8 cellular contexts compared by ENCODE assay signal in the genomic region with DNA sequence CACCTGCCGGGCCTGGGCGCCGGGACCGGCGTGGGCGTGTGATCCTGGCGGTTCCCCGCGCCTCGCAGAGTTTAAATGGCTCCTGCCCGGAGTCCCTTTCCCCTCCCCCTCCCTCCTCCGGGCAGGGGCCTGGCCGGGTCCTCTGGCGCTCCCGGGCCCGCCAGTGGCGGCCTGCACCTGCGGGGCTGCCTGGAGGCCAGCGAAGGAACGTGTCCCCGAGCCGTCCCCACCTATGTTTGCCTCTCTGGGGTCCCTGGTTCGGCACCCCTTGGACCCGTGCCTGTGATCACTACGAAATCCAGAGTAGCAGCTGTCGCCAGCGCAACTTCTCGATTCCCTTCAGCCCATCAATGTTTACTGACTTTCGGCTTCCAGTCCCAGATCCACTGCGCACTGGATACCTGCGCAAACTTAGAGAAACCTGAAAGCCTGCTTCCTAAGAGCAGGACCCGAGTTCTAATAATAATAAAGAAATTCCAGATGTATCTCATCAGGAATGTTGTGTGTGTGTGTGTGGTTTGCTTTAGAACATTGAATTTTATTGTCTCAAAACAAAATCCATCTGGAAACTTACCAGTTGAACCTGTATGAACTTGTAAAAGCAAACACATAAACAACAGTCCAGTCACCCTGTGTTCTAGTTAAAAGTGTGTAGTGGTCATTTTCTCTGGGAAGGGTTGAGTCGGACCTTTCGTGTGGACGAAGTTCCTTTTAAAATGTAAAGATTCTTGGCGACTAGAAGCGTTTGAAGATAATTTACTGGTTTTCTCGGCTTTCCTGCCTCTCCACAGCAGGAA. TPM values are rescaled to one million over a fixed set of nuclear protein-coding genes. Genes with fewer than 3 reads are reported as not detected.
DNase-seq lines count a peak whose midpoint lies in the region; ATAC-seq and TF ChIP-seq lines count a peak whose summit lies in the region.

No MANE protein-coding gene starts in this region.

- CTCF ChIA-PET in activated CD4-positive, alpha-beta memory T cell treated with anti-CD3 and anti-CD28 coated beads for 36 hours (lab: Charles Lee): no interaction called here

- H3K9me3 ChIP-seq in colonic mucosa: no peaks in the 10 kb centered on the region
- H3K9me3 ChIP-seq in upper lobe of right lung: no peaks in the 10 kb centered on the region

- DNase-seq in activated T-cell treated with anti-CD3 and anti-CD28 coated beads, Interleukin-2, amount 50 U/mL, for 72 hours: peak in 1 of 2 donors; percentile 0
- DNase-seq in activated T-cell treated with anti-CD3 and anti-CD28 coated beads, Interleukin-2, amount 50 U/mL, for 48 hours: no peak
- DNase-seq in colonic mucosa (no peak), memory B cell (ENCODE audit: low spot score in 2 of 2) (no peak), upper lobe of right lung (peak; percentile 69), AG08395 (ENCODE audit: low spot score) (no peak), NCI-H187 (lab: John Stamatoyannopoulos, UW) (no peak)
- no peak for DNase-seq in activated CD4-positive, alpha-beta memory T cell treated with anti-CD3 and anti-CD28 coated beads for 36 hours

- peak overlapping the region in 1 of 2 donors; percentile 60 for H3K9ac ChIP-seq in colonic mucosa (ENCODE audit: low read depth in 2 of 2, low read length in 2 of 2)

- H3K27ac Mint-ChIP-seq in activated T-cell treated with anti-CD3 and anti-CD28 coated beads, Interleukin-2, amount 50 U/mL, for 72 hours: no peak overlapping the region
- no peak overlapping the region for H3K27ac Mint-ChIP-seq in memory B cell
- H3K27ac Mint-ChIP-seq in activated CD4-positive, alpha-beta memory T cell treated with anti-CD3 and anti-CD28 coated beads for 36 hours: no peak overlapping the region

- H3K27me3 ChIP-seq in colonic mucosa (peaks cover 9% of the 10 kb centered on the region), upper lobe of right lung (no peaks in the 10 kb centered on the region)

- H3K9me3 Mint-ChIP-seq in activated T-cell treated with anti-CD3 and anti-CD28 coated beads, Interleukin-2, amount 50 U/mL, for 72 hours: no peaks in the 10 kb centered on the region
- H3K9me3 Mint-ChIP-seq in memory B cell: no peaks in the 10 kb centered on the region
- H3K9me3 Mint-ChIP-seq in activated CD4-positive, alpha-beta memory T cell treated with anti-CD3 and anti-CD28 coated beads for 36 hours: no peaks in the 10 kb centered on the region

- H3K4me1 Mint-ChIP-seq in activated T-cell treated with anti-CD3 and anti-CD28 coated beads, Interleukin-2, amount 50 U/mL, for 72 hours (ENCODE audit: low read depth): no peaks in the 10 kb centered on the region
- no peaks in the 10 kb centered on the region for H3K4me1 Mint-ChIP-seq in memory B cell
- peaks cover 2% of the 10 kb centered on the region for H3K4me1 Mint-ChIP-seq in activated CD4-positive, alpha-beta memory T cell treated with anti-CD3 and anti-CD28 coated beads for 36 hours (ENCODE audit: low read depth)

- no peaks in the 10 kb centered on the region for H3K36me3 ChIP-seq in colonic mucosa
- H3K36me3 ChIP-seq in upper lobe of right lung: no peaks in the 10 kb centered on the region

- intact Hi-C loops in colonic mucosa (cut with DNase I): no loop called here
- intact Hi-C loops in upper lobe of right lung (cut with DNase I): no loop called here
- intact Hi-C loops in activated CD4-positive, alpha-beta memory T cell treated with anti-CD3 and anti-CD28 coated beads for 36 hours (cut with micrococcal nuclease): no loop called here

- POLR2A ChIA-PET in activated CD4-positive, alpha-beta memory T cell treated with anti-CD3 and anti-CD28 coated beads for 36 hours (lab: Charles Lee): no interaction called here

- no peak for ATAC-seq in activated T-cell treated with anti-CD3 and anti-CD28 coated beads, Interleukin-2, amount 50 U/mL, for 72 hours (replicated peaks in 1 of 2)
- ATAC-seq in memory B cell (ENCODE audit: low read depth): no peak
- ATAC-seq in upper lobe of right lung: peak; percentile 57

- H3K4me3 ChIP-seq in colonic mucosa: peak overlapping the region; percentile 44
- H3K4me3 ChIP-seq in upper lobe of right lung: peak overlapping the region; percentile 56

- peaks cover 0 to 2% of the 10 kb centered on the region in 2 donors for H3K36me3 Mint-ChIP-seq in activated T-cell treated with anti-CD3 and anti-CD28 coated beads, Interleukin-2, amount 50 U/mL, for 72 hours (ENCODE audit: insufficient read depth in 2 of 2)
- no peaks in the 10 kb centered on the region for H3K36me3 Mint-ChIP-seq in memory B cell
- no peaks in the 10 kb centered on the region for H3K36me3 Mint-ChIP-seq in activated CD4-positive, alpha-beta memory T cell treated with anti-CD3 and anti-CD28 coated beads for 36 hours

- peaks cover 58% of the 10 kb centered on the region for H3K27me3 Mint-ChIP-seq in activated T-cell treated with anti-CD3 and anti-CD28 coated beads, Interleukin-2, amount 50 U/mL, for 72 hours (ENCODE audit: low read depth)
- no peaks in the 10 kb centered on the region for H3K27me3 Mint-ChIP-seq in memory B cell
- peaks cover 33% of the 10 kb centered on the region for H3K27me3 Mint-ChIP-seq in activated CD4-positive, alpha-beta memory T cell treated with anti-CD3 and anti-CD28 coated beads for 36 hours

- H3K4me1 ChIP-seq in colonic mucosa (no peaks in the 10 kb centered on the region), upper lobe of right lung (peaks cover 3% of the 10 kb centered on the region)

- H3K4me3 Mint-ChIP-seq in activated T-cell treated with anti-CD3 and anti-CD28 coated beads, Interleukin-2, amount 50 U/mL, for 72 hours: peak overlapping the region; percentile 43 to 60
- H3K4me3 Mint-ChIP-seq in memory B cell: peak overlapping the region; percentile 51
- H3K4me3 Mint-ChIP-seq in activated CD4-positive, alpha-beta memory T cell treated with anti-CD3 and anti-CD28 coated beads for 36 hours: no peak overlapping the region

- no peak for TF ChIP-seq CTCF in colonic mucosa (IDR thresholded peaks at IDR 0.05)
- no peak for TF ChIP-seq CTCF in upper lobe of right lung (IDR thresholded peaks at IDR 0.05)

- H3K27ac ChIP-seq in colonic mucosa (peak overlapping the region; percentile 47), upper lobe of right lung (no peak overlapping the region)

RNA-seq across cellular contexts. Expression of gene SHROOM2, which starts 0.8 kb away (rescaled TPM):
- total RNA-seq in activated T-cell treated with anti-CD3 and anti-CD28 coated beads, Interleukin-2, amount 50 U/mL, for 72 hours: under 1 TPM in 1 of 2 donors, not detected in 1; 0.29 TPM
- 1 to 10 TPM; 3.9 to 7.8 TPM for total RNA-seq in colonic mucosa
- 9.6 TPM for total RNA-seq in upper lobe of right lung
- not detected for total RNA-seq in activated CD4-positive, alpha-beta memory T cell treated with anti-CD3 and anti-CD28 coated beads for 36 hours

RNA-seq across cellular contexts. Expression of gene GPR143, which starts 21.4 kb away (rescaled TPM):
- total RNA-seq in activated T-cell treated with anti-CD3 and anti-CD28 coated beads, Interleukin-2, amount 50 U/mL, for 72 hours: not detected
- total RNA-seq in colonic mucosa (under 1 TPM; 0.62 to 0.74 TPM), upper lobe of right lung (1.6 TPM)
- not detected for total RNA-seq in activated CD4-positive, alpha-beta memory T cell treated with anti-CD3 and anti-CD28 coated beads for 36 hours
